In the genomic region with DNA sequence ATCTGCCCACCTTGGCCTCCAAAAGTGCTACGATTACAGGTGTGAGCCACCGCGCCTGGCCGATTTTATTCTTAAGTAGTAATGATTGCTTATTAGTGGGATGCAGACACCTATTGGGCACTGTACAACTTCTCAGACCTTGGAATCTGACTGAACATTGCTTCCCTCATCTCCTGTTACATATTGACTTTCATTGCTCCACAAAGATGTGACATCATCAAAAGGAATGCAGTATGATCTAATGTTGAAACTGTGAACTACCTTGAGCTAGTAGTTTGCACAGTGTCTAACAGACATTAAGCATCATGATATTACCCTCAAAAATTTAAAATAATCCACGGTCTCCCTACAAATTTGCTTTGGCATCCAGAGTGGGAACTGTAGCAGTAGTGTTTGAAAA, we compare ENCODE assay signal across 16 cellular contexts.
DNase-seq lines count a peak whose midpoint lies in the region; ATAC-seq, FAIRE-seq and TF ChIP-seq lines count a peak whose summit lies in the region.
"Had no signal": no experiment of that assay in that cellular context is flagged by ENCODE, and none has a peak within 500 bp of the region (broad histone marks: within the 10 kb centered on the region; RNA-seq: fewer than 3 reads in every experiment).

No MANE protein-coding gene starts in this region.

- FAIRE-seq in GM12891 (lab: Jason Lieb, UNC): no peak

- no peak overlapping the region for H3K27ac Mint-ChIP-seq in activated T-cell treated with anti-CD3 and anti-CD28 coated beads, Interleukin-2, amount 50 U/mL, for 72 hours
- H3K27ac Mint-ChIP-seq: activated CD8-positive, alpha-beta T cell treated with anti-CD3 and anti-CD28 coated beads for 36 hours; mesothelial cell of epicardium had no signal

- H3K4me1 Mint-ChIP-seq in activated T-cell treated with anti-CD3 and anti-CD28 coated beads, Interleukin-2, amount 50 U/mL, for 72 hours (ENCODE audit: low read depth): no peaks in the 10 kb centered on the region
- H3K4me1 Mint-ChIP-seq: central memory CD8-positive, alpha-beta T cell had no signal

- H3K27me3 Mint-ChIP-seq in activated T-cell treated with anti-CD3 and anti-CD28 coated beads, Interleukin-2, amount 50 U/mL, for 72 hours (ENCODE audit: low read depth): peaks cover 6% of the 10 kb centered on the region
- H3K27me3 Mint-ChIP-seq: activated CD8-positive, alpha-beta T cell treated with anti-CD3 and anti-CD28 coated beads for 36 hours had no signal

- H3K4me3 Mint-ChIP-seq in activated T-cell treated with anti-CD3 and anti-CD28 coated beads, Interleukin-2, amount 50 U/mL, for 72 hours: no peak overlapping the region
- H3K4me3 Mint-ChIP-seq: activated CD8-positive, alpha-beta T cell treated with anti-CD3 and anti-CD28 coated beads for 36 hours; central memory CD8-positive, alpha-beta T cell; mesothelial cell of epicardium had no signal

- H3K9me3 Mint-ChIP-seq in activated T-cell treated with anti-CD3 and anti-CD28 coated beads, Interleukin-2, amount 50 U/mL, for 72 hours: no peaks in the 10 kb centered on the region
- H3K9me3 Mint-ChIP-seq: activated CD8-positive, alpha-beta T cell treated with anti-CD3 and anti-CD28 coated beads for 36 hours; central memory CD8-positive, alpha-beta T cell; mesothelial cell of epicardium had no signal

- H3K4me3 ChIP-seq in astrocyte of the spinal cord (ENCODE audit: low read depth, low read length): no peak overlapping the region

- peak; percentile 20 for DNase-seq in AG08396 (ENCODE audit: low spot score)
- DNase-seq in HuH-7.5 (ENCODE audit: low spot score): peak; percentile 22
- DNase-seq in astrocyte of the spinal cord (ENCODE audit: low read depth, low spot score): peak; percentile 72
- DNase-seq in kidney glomerular epithelial cell (lab: John Stamatoyannopoulos, UW): peak; percentile 90
- no peak for DNase-seq in iPS-NIHi11 (ENCODE audit: low spot score)
- no peak for DNase-seq in activated T-cell treated with anti-CD3 and anti-CD28 coated beads, Interleukin-2, amount 50 U/mL, for 72 hours
- no peak for DNase-seq in GM12891 (ENCODE audit: insufficient read length, low spot score)
- DNase-seq in NCI-H526 treated with DMSO at 0.1 percent for 48 hours (lab: John Stamatoyannopoulos, UW): no peak
- DNase-seq: activated CD8-positive, alpha-beta T cell treated with anti-CD3 and anti-CD28 coated beads for 36 hours; activated gamma-delta T cell treated with Interleukin-2 at 50 U/mL for 16 hours; BE2C; DMS79 treated with DMSO at 0.1 percent for 48 hours; NCI-H2227 treated with DMSO at 0.1 percent for 48 hours; stimulated activated CD8-positive, alpha-beta memory T cell treated with anti-CD3 and anti-CD28 coated beads, Interleukin-4, amount 100 ng/mL, for 48 hours had no signal

- no peak for ATAC-seq in activated T-cell treated with anti-CD3 and anti-CD28 coated beads, Interleukin-2, amount 50 U/mL, for 72 hours (replicated peaks in 1 of 2)
- ATAC-seq: activated CD8-positive, alpha-beta T cell treated with anti-CD3 and anti-CD28 coated beads for 36 hours had no signal

- in situ Hi-C loops in astrocyte of the spinal cord (cut with HindIII; ENCODE audit: low sequenced_read_pairs): no loop called here

- TF ChIP-seq CTCF in astrocyte of the spinal cord (IDR thresholded peaks at IDR 0.05; ENCODE audit: low read depth, low read length): no peak

- no peaks in the 10 kb centered on the region for H3K36me3 Mint-ChIP-seq in activated T-cell treated with anti-CD3 and anti-CD28 coated beads, Interleukin-2, amount 50 U/mL, for 72 hours (ENCODE audit: insufficient read depth in 2 of 2)
- H3K36me3 Mint-ChIP-seq: mesothelial cell of epicardium had no signal

- no peak for TF ChIP-seq POLR2A in GM12891 (IDR thresholded peaks at IDR 0.05; ENCODE audit: low read depth, low read length)

TF ChIP-seq in GM12891, 5 proteins besides CTCF, POLR2A, EP300 and RAD21:
- TF ChIP-seq TAF1 (IDR thresholded peaks at IDR 0.05; ENCODE audit: low read depth, low read length) (no peak), POU2F2 (IDR thresholded peaks at IDR 0.05; ENCODE audit: low read depth, low read length) (no peak), POLR2AphosphoS5 (IDR thresholded peaks at IDR 0.05; ENCODE audit: low read depth, low read length) (no peak), PAX5 (IDR thresholded peaks at IDR 0.05; ENCODE audit: insufficient read depth, low read length, severe bottlenecking) (no peak), SPI1 (IDR thresholded peaks at IDR 0.05; ENCODE audit: low read depth, low read length) (no peak)

Comparison
In these comparisons a context has a peak if more than half of its experiments do, and no peak if none do; other contexts are left out.
1. DNase-seq: peak in AG08396 (single experiment), HuH-7.5 (single experiment), astrocyte of the spinal cord (single experiment) and kidney glomerular epithelial cell (single experiment); none in iPS-NIHi11 (single experiment), activated T-cell treated with anti-CD3 and anti-CD28 coated beads, Interleukin-2, amount 50 U/mL, for 72 hours (0 of 2), GM12891 (single experiment) and NCI-H526 treated with DMSO at 0.1 percent for 48 hours (single experiment).